ENCODE assay signal across 11 cellular contexts in genomic region chr14:66662374-66662773, GRCh38.
A peak's percentile ranks its signal among the peaks of the same experiment; 100 is the strongest.
DNase-seq lines count a peak whose midpoint lies in the region; ATAC-seq and TF ChIP-seq lines count a peak whose summit lies in the region.
"Had no signal": no experiment of that assay in that cellular context is flagged by ENCODE, and none has a peak within 500 bp of the region (broad histone marks: within the 10 kb centered on the region; RNA-seq: fewer than 3 reads in every experiment).

No MANE protein-coding gene starts in this region.

- H3K4me3 ChIP-seq in WERI-Rb-1 (ENCODE audit: low read depth, low read length) = no peak overlapping the region

- H3K36me3 ChIP-seq in WERI-Rb-1 = no peaks in the 10 kb centered on the region

- no peak overlapping the region for H3K27ac ChIP-seq in WERI-Rb-1
- H3K27ac ChIP-seq in substantia nigra (ENCODE audit: low read depth, low read length, poor library complexity, severe bottlenecking) = no peak overlapping the region

- peaks cover 2% of the 10 kb centered on the region for H3K9me3 ChIP-seq in WERI-Rb-1 (ENCODE audit: severe bottlenecking)

- in situ Hi-C loops in ACHN (cut with HindIII; ENCODE audit: low pct_ligation_motif_present, low pct_unique_long_range_greater_than_20kb, low sequenced_read_pairs) = no loop called here

- peak; percentile 6 for DNase-seq in ACHN
- peak; percentile 7 for DNase-seq in H4 (ENCODE audit: low spot score)
- DNase-seq in WERI-Rb-1 = no peak
- peak; percentile 16 for DNase-seq in iPS-NIHi7 (ENCODE audit: extremely low spot score)
- no peak for DNase-seq in substantia nigra (lab: John Stamatoyannopoulos, UW)
- no peak for DNase-seq in NCI-H345 treated with DMSO at 0.1 percent for 48 hours (lab: John Stamatoyannopoulos, UW; ENCODE audit: unreplicated experiment)
- DNase-seq in activated T-cell treated with anti-CD3 and anti-CD28 coated beads, Interleukin-2, amount 50 U/mL, for 48 hours = no peak
- DNase-seq: activated T-cell treated with anti-CD3 and anti-CD28 coated beads, Interleukin-2, amount 50 U/mL, for 24 hours; NCI-H2081 treated with DMSO at 0.1 percent for 48 hours; stimulated activated CD4-positive, alpha-beta T cell treated with anti-CD3 and anti-CD28 coated beads, Interleukin-12 subunit alpha, Interleukin-12 subunit beta, amount 100 ng/mL, for 4 hours had no signal

- H3K27me3 ChIP-seq in WERI-Rb-1 (ENCODE audit: insufficient read depth, low read depth, severe bottlenecking) = no peaks in the 10 kb centered on the region

- peak; percentile 50 for TF ChIP-seq CTCF in WERI-Rb-1 (IDR thresholded peaks at IDR 0.05; ENCODE audit: low read depth, low read length)

- no peak for ATAC-seq in esophagus mucosa

Comparison
In these comparisons a context has a peak if more than half of its experiments do, and no peak if none do; other contexts are left out.
1. DNase-seq: peak in ACHN (single experiment), H4 (single experiment) and iPS-NIHi7 (single experiment); none in WERI-Rb-1 (single experiment), substantia nigra (0 of 49), NCI-H345 treated with DMSO at 0.1 percent for 48 hours (single experiment) and activated T-cell treated with anti-CD3 and anti-CD28 coated beads, Interleukin-2, amount 50 U/mL, for 48 hours (0 of 2).